8 cellular contexts compared by ENCODE assay signal in the genomic region with DNA sequence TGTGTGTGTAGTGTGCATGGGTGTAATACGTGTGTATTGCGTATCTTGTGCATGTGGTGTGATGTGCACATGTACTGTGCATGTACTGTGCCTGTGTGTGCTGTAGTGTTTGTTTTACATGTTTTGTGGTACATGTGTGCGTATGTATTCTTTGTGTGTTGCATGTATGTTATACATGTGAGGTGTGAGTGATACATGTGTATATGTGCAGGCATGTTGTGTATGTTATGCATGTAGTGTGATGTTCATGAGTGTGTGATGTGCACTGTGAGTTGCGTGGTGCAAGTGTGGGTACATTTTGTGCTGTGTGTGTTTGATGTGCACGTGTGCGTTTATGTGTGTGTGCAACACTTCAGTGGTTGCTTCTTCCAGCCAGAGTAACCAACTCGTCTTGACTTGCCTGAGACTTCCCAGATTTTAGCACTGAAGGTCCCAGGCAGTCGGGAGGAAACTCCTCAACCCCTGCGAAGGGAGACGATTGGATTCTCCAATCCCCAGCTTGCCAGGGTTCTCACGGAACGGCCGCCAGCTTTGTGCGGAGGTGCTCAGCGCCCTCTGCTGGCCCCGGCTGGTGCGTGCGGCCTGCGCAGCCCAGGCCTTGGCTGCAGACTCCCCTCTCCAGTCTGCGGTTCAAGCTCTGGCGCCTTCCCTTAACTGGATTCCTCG. TPM values are rescaled to one million over a fixed set of nuclear protein-coding genes. Genes with fewer than 3 reads are reported as not detected.
DNase-seq lines count a peak whose midpoint lies in the region; ATAC-seq and TF ChIP-seq lines count a peak whose summit lies in the region.

No MANE protein-coding gene starts in this region.

- no peak overlapping the region for H3K27ac Mint-ChIP-seq in neural crest cell (ENCODE audit: unreplicated experiment)

- DNase-seq in A172 (ENCODE audit: low spot score) (peak; percentile 65), HuH-7.5 (ENCODE audit: low spot score) (peak; percentile 88), fibroblast of gingiva (ENCODE audit: low read depth) (peak; percentile 92), neural crest cell (ENCODE audit: low read depth, low spot score) (peak; percentile 82), substantia nigra (lab: John Stamatoyannopoulos, UW) (no peak)
- peak; percentile 63 for DNase-seq in activated CD8-positive, alpha-beta memory T cell treated with anti-CD3 and anti-CD28 coated beads, Interleukin-2, amount 50 U/mL, for 4 hours

- no peaks in the 10 kb centered on the region for H3K36me3 Mint-ChIP-seq in neural crest cell (ENCODE audit: low read depth)

- TF ChIP-seq CTCF in neural crest cell (conservative IDR thresholded peaks at IDR 0.05): peak; percentile 97

- peaks cover 30% of the 10 kb centered on the region for H3K27me3 Mint-ChIP-seq in neural crest cell (ENCODE audit: low read depth)

- no peaks in the 10 kb centered on the region for H3K9me3 Mint-ChIP-seq in neural crest cell

- peak overlapping the region; percentile 89 for H3K27ac ChIP-seq in substantia nigra (ENCODE audit: low read depth, low read length, poor library complexity, severe bottlenecking)

- peaks cover 18% of the 10 kb centered on the region for H3K4me1 Mint-ChIP-seq in neural crest cell

- peak; percentile 56 for ATAC-seq in GM19324 (IDR thresholded peaks at IDR 0.05; ENCODE audit: low FRiP score, unreplicated experiment)
- ATAC-seq in HG03565 (IDR thresholded peaks at IDR 0.05; ENCODE audit: unreplicated experiment): no peak

- H3K4me3 Mint-ChIP-seq in neural crest cell: no peak overlapping the region

RNA-seq across cellular contexts. Expression of gene GALNT15, which starts 3.6 kb away (rescaled TPM):
- not detected in 2 replicates for total RNA-seq in A172 (2014; rRNA removed; shearing (Covaris generic))
- not detected in 2 replicates for total RNA-seq in neural crest cell

Comparison
In these comparisons a context has a peak if more than half of its experiments do, and no peak if none do; other contexts are left out.
1. DNase-seq: peak in A172 (single experiment), HuH-7.5 (single experiment), activated CD8-positive, alpha-beta memory T cell treated with anti-CD3 and anti-CD28 coated beads, Interleukin-2, amount 50 U/mL, for 4 hours (single experiment), fibroblast of gingiva (single experiment) and neural crest cell (single experiment); none in substantia nigra (0 of 49).